Comparison of ENCODE assay signal across 23 cellular contexts in the genomic region with DNA sequence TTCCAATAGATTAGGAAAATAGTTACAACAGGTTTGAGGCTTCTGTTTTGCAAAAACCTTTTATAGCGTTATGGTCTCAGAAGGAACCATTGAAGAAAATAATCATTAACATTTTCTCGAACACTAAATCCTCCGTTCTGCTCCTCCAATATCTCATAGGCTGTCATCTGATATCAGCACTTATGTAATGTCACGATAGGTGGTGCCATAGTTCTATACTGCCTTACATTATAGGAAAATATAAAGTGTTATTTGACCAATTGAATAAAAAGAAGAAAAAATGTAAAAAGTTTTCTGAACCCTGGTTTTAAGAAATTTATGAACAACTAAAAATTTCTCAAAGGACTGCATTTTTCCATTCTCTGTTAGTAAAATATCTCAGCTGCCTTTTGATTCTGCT.
"Had no signal": no experiment of that assay in that cellular context is flagged by ENCODE, and none has a peak within 500 bp of the region (broad histone marks: within the 10 kb centered on the region; RNA-seq: fewer than 3 reads in every experiment).

No MANE protein-coding gene starts in this region.

- H3K27ac Mint-ChIP-seq: naive thymus-derived CD8-positive, alpha-beta T cell; progenitor cell of endocrine pancreas; stimulated activated effector memory CD8-positive, alpha-beta T cell treated with anti-CD3 and anti-CD28 coated beads, Interleukin-12 subunit alpha, Interleukin-12 subunit beta, amount 100 ng/mL, for 72 hours; stimulated activated naive CD8-positive, alpha-beta T cell treated with anti-CD3 and anti-CD28 coated beads, Interleukin-15, Interleukin-2, amounts not matched to agents 100 ng/mL and 50 ng/mL, for 24 hours had no signal

- H3K27ac ChIP-seq: dorsolateral prefrontal cortex, pancreas, tibial artery, upper lobe of left lung, uterus had no signal

- ATAC-seq: mucosa of descending colon; naive thymus-derived CD8-positive, alpha-beta T cell; pancreas; right cardiac atrium; stimulated activated effector memory CD8-positive, alpha-beta T cell treated with anti-CD3 and anti-CD28 coated beads, Interleukin-12 subunit alpha, Interleukin-12 subunit beta, amount 100 ng/mL, for 72 hours had no signal

- H3K9me3 Mint-ChIP-seq: stimulated activated effector memory CD8-positive, alpha-beta T cell treated with anti-CD3 and anti-CD28 coated beads, Interleukin-12 subunit alpha, Interleukin-12 subunit beta, amount 100 ng/mL, for 72 hours; stimulated activated naive CD8-positive, alpha-beta T cell treated with anti-CD3 and anti-CD28 coated beads, Interleukin-15, Interleukin-2, amounts not matched to agents 100 ng/mL and 50 ng/mL, for 24 hours had no signal

- H3K4me3 Mint-ChIP-seq: naive thymus-derived CD8-positive, alpha-beta T cell; neural crest cell; stimulated activated effector memory CD8-positive, alpha-beta T cell treated with anti-CD3 and anti-CD28 coated beads, Interleukin-12 subunit alpha, Interleukin-12 subunit beta, amount 100 ng/mL, for 72 hours; stimulated activated naive CD8-positive, alpha-beta T cell treated with anti-CD3 and anti-CD28 coated beads, Interleukin-15, Interleukin-2, amounts not matched to agents 100 ng/mL and 50 ng/mL, for 24 hours had no signal

- H3K9me3 ChIP-seq: mucosa of descending colon, pancreas, upper lobe of left lung, uterus had no signal

- H3K4me3 ChIP-seq: dorsolateral prefrontal cortex, mucosa of descending colon, pancreas, tibial artery, upper lobe of left lung, uterus had no signal

- H3K27me3 ChIP-seq: pancreas, tibial artery, upper lobe of left lung, uterus had no signal

- H3K36me3 ChIP-seq: pancreas, tibial artery, upper lobe of left lung, uterus had no signal

- H3K4me1 Mint-ChIP-seq: naive thymus-derived CD8-positive, alpha-beta T cell; neural crest cell; stimulated activated effector memory CD8-positive, alpha-beta T cell treated with anti-CD3 and anti-CD28 coated beads, Interleukin-12 subunit alpha, Interleukin-12 subunit beta, amount 100 ng/mL, for 72 hours had no signal

- H3K27me3 Mint-ChIP-seq: naive thymus-derived CD8-positive, alpha-beta T cell; progenitor cell of endocrine pancreas; stimulated activated naive CD8-positive, alpha-beta T cell treated with anti-CD3 and anti-CD28 coated beads, Interleukin-15, Interleukin-2, amounts not matched to agents 100 ng/mL and 50 ng/mL, for 24 hours had no signal

- H3K4me1 ChIP-seq: pancreas, tibial artery, upper lobe of left lung, uterus had no signal

- H3K36me3 Mint-ChIP-seq: stimulated activated effector memory CD8-positive, alpha-beta T cell treated with anti-CD3 and anti-CD28 coated beads, Interleukin-12 subunit alpha, Interleukin-12 subunit beta, amount 100 ng/mL, for 72 hours had no signal

- DNase-seq: cortex of kidney; dorsolateral prefrontal cortex; effector CD8-positive, alpha-beta T cell; foreskin melanocyte; head of caudate nucleus; hippocampal formation; kidney glomerular epithelial cell; mammary epithelial cell; mucosa of descending colon; naive thymus-derived CD8-positive, alpha-beta T cell; nucleus accumbens; pancreas; right cardiac atrium; small intestine; stimulated activated CD4-positive, alpha-beta T cell treated with anti-CD3 and anti-CD28 coated beads, Interleukin-4, amount 100 ng/mL, for 1 hour; stimulated activated CD8-positive, alpha-beta memory T cell treated with anti-CD3 and anti-CD28 coated beads, Interleukin-4, amount 100 ng/mL, for 48 hours; tibial artery; upper lobe of left lung; uterus had no signal
